ENCODE assay signal across 8 cellular contexts in the genomic region with DNA sequence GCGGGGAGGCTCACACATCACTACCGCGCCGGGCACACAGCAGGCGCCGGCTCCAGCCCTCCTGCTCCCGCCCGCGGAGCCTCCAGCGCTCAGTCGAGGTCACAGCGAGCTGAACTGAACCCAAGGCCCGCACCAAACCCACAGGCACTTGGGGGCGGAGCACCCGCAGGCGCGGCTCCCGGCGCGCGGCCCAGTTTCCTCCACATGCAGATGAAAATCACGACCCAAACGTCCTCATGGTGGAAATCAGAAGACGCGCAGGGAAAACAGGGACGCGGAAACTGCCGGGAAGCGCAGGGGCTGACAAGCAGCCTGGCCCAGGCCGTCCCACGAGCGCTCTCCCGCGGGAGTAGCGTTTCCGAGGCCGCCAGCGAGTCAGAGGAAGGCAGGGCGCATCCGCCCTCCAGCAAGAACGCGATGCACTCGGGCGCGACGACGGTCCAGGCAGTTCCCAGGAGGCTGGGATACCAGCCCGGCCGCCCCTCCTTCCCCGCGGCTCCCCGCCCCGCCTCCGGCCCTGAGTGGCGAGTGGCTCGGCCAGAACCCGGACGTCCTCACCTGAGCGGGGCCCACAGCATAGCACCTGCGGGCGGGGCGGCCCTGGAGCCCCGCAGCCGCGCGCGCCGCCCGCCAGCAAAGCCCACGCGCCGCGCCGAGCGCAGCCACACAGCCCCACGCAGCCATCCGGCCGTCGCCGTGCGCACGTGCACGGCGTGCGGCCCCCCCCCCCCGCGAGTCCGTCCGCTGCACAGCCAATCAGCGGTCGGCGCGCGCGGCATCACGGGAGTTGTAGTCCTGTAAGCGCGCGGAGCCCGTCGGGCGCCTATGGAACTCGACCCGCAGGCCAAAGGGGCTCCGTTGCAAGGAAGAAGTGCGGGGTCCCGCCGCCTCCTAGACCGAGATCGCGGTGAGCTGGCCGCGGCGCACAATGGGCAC. TPM values are rescaled to one million over a fixed set of nuclear protein-coding genes. Genes with fewer than 3 reads are reported as not detected.
DNase-seq lines count a peak whose midpoint lies in the region; ATAC-seq and TF ChIP-seq lines count a peak whose summit lies in the region.

A gene (minus strand): TSS at position 710 of the 936 bp plus-strand sequence. CDS start 26 bp downstream, at position 684.

- peak; percentile 74 for ATAC-seq in HG03095 (IDR thresholded peaks at IDR 0.05; ENCODE audit: unreplicated experiment)

- peak within 1 kb of the TSS; percentile 94 for H3K4me3 ChIP-seq in WERI-Rb-1 (ENCODE audit: low read depth, low read length)
- H3K4me3 ChIP-seq in iPS-20b (ENCODE audit: low read length), result peak within 1 kb of the TSS; percentile 83
- H3K4me3 ChIP-seq in skeletal muscle tissue (ENCODE audit: low read length in 3 of 3), result peak within 1 kb of the TSS; percentile 81 to 88 (median 88)

- H3K9me3 ChIP-seq in WERI-Rb-1 (ENCODE audit: severe bottlenecking), result no peaks in the 10 kb centered on the region
- H3K9me3 ChIP-seq in iPS-20b (ENCODE audit: insufficient read depth, low read depth, low read length), result no peaks in the 10 kb centered on the region
- H3K9me3 ChIP-seq in skeletal muscle tissue (ENCODE audit: control insufficient read depth in 3 of 3, low read length in 3 of 3), result no peaks in the 10 kb centered on the region

- peak within 1 kb of the TSS; percentile 69; the same call in 1 of the 2 replicates for H3K9ac ChIP-seq in iPS-20b (ENCODE audit: low read depth, low read length)
- H3K9ac ChIP-seq in skeletal muscle tissue (ENCODE audit: low read depth in 1 of 3, low read length in 3 of 3), result peak within 1 kb of the TSS; percentile 83 to 93 (median 90)

- H3K4me1 ChIP-seq in iPS-20b (ENCODE audit: insufficient read depth, low read length), result no peaks in the 10 kb centered on the region
- peaks cover 28 to 30% (median 29%) of the 10 kb centered on the region in 3 donors for H3K4me1 ChIP-seq in skeletal muscle tissue (ENCODE audit: control insufficient read depth in 3 of 3, insufficient read depth in 3 of 3, low read length in 3 of 3)

- no peaks in the 10 kb centered on the region for H3K27me3 ChIP-seq in WERI-Rb-1 (ENCODE audit: insufficient read depth, low read depth, severe bottlenecking)
- no peaks in the 10 kb centered on the region; the same call in 1 of the 2 replicates for H3K27me3 ChIP-seq in iPS-20b (ENCODE audit: insufficient read depth, low read length)
- H3K27me3 ChIP-seq in skeletal muscle tissue (ENCODE audit: control insufficient read depth in 3 of 3, insufficient read depth in 3 of 3, low read length in 3 of 3), result no peaks in the 10 kb centered on the region

- in situ Hi-C loops in T47D (cut with HindIII; ENCODE audit: low pct_unique_long_range_greater_than_20kb, low sequenced_read_pairs), result no loop called here

- peaks cover 13% of the 10 kb centered on the region for H3K36me3 ChIP-seq in WERI-Rb-1
- H3K36me3 ChIP-seq in iPS-20b (ENCODE audit: insufficient read depth, low read depth, low read length), result peaks cover 7% of the 10 kb centered on the region; the same call in 1 of the 2 replicates
- no peaks in the 10 kb centered on the region for H3K36me3 ChIP-seq in skeletal muscle tissue (ENCODE audit: control insufficient read depth in 3 of 3, insufficient read depth in 3 of 3, low read length in 3 of 3)

- H3K27ac ChIP-seq in WERI-Rb-1 (peak within 1 kb of the TSS; percentile 92), iPS-20b (ENCODE audit: low read length) (no peak within 1 kb of the TSS), skeletal muscle tissue (ENCODE audit: low read depth, low read length) (peak within 1 kb of the TSS; percentile 85)

- peak; percentile 45 to 58 for DNase-seq in NCI-H187 (lab: John Stamatoyannopoulos, UW)
- no peak for DNase-seq in NCI-H187 treated with DMSO at 0.1 percent for 48 hours (lab: John Stamatoyannopoulos, UW)
- DNase-seq in NCI-H2171 treated with DMSO at 0.1 percent for 48 hours (lab: John Stamatoyannopoulos, UW), result peak; percentile 88
- DNase-seq in WERI-Rb-1, result peak; percentile 91
- DNase-seq in T47D (ENCODE audit: low read depth in 1 of 2, low spot score in 1 of 2), result peak; percentile 90 to 92

- TF ChIP-seq CTCF in WERI-Rb-1 (IDR thresholded peaks at IDR 0.05; ENCODE audit: low read depth, low read length), result no peak

RNA-seq across cellular contexts. Expression of the gene that starts here (rescaled TPM):
- 42.8 TPM for total RNA-seq in skeletal muscle tissue
